Comparison of ENCODE assay signal across 17 cellular contexts in the genomic region with DNA sequence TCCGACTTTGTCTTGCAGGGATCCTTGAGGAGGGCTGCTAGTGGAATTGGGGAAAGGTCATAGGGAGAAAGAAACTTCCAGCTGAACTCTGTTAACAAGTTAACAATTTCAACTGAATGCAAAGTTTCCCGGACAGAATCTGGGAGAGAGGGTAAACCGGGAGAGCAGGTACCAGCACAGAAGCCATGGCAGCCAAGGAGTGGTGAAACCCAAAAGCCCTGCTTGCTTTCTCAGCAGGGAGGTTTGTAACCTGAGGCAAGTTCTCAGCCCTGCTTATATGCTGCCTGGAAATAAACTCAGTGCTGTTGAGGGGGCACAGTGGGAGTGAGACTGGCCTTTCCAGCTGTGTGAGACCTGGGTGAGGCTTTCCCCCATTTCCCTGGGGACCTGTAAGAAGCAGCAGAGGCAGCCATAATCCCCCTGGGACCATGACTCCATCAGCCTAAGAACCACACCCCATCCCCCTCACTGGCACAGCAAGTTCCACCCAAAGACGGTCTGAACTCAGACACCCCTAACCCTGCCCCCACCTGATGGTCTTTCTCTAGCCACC.
"Had no signal": no experiment of that assay in that cellular context is flagged by ENCODE, and none has a peak within 500 bp of the region (broad histone marks: within the 10 kb centered on the region; RNA-seq: fewer than 3 reads in every experiment).

No MANE protein-coding gene starts in this region.

- ATAC-seq: heart left ventricle; right cardiac atrium; stimulated activated naive CD8-positive, alpha-beta T cell treated with anti-CD3 and anti-CD28 coated beads, Interleukin-15, amount 100 ng/mL, for 72 hours had no signal

- H3K36me3 ChIP-seq: heart left ventricle, suprapubic skin had no signal

- DNase-seq: activated CD4-positive, alpha-beta T cell treated with anti-CD3 and anti-CD28 coated beads for 4 hours; activated CD4-positive, alpha-beta T cell treated with anti-CD3 and anti-CD28 coated beads, Interleukin-2, amount 50 U/mL, for 48 hours; activated naive CD4-positive, alpha-beta T cell treated with anti-CD3 and anti-CD28 coated beads for 36 hours; activated T-cell treated with anti-CD3 and anti-CD28 coated beads, Interleukin-2, amount 50 U/mL, for 48 hours; amygdala; cortex of kidney; endodermal cell; heart left ventricle; right cardiac atrium; stimulated activated CD4-positive, alpha-beta T cell treated with anti-CD3 and anti-CD28 coated beads, Interleukin-12 subunit alpha, Interleukin-12 subunit beta, amount 100 ng/mL, for 4 hours; stimulated activated naive CD8-positive, alpha-beta T cell treated with anti-CD3 and anti-CD28 coated beads, Interleukin-15, amount 100 ng/mL, for 72 hours; T-helper 9 cell had no signal

- H3K27ac Mint-ChIP-seq: activated naive CD4-positive, alpha-beta T cell treated with anti-CD3 and anti-CD28 coated beads for 36 hours; endodermal cell; nephron had no signal

- H3K27ac ChIP-seq: epithelial cell of prostate, heart left ventricle, parathyroid adenoma, suprapubic skin, tibial nerve had no signal

- H3K4me1 ChIP-seq: heart left ventricle, parathyroid adenoma, suprapubic skin, tibial nerve had no signal

- H3K27me3 Mint-ChIP-seq: stimulated activated naive CD8-positive, alpha-beta T cell treated with anti-CD3 and anti-CD28 coated beads, Interleukin-15, amount 100 ng/mL, for 72 hours had no signal

- H3K4me1 Mint-ChIP-seq: endodermal cell; nephron; stimulated activated naive CD8-positive, alpha-beta T cell treated with anti-CD3 and anti-CD28 coated beads, Interleukin-15, amount 100 ng/mL, for 72 hours had no signal

- H2AFZ ChIP-seq: parathyroid adenoma had no signal

- H3K9ac ChIP-seq: parathyroid adenoma had no signal

- H3K4me3 ChIP-seq: heart left ventricle, suprapubic skin, tibial nerve had no signal

- H3K4me3 Mint-ChIP-seq: activated naive CD4-positive, alpha-beta T cell treated with anti-CD3 and anti-CD28 coated beads for 36 hours; endodermal cell; nephron; stimulated activated naive CD8-positive, alpha-beta T cell treated with anti-CD3 and anti-CD28 coated beads, Interleukin-15, amount 100 ng/mL, for 72 hours had no signal

- H3K27me3 ChIP-seq: heart left ventricle, suprapubic skin, tibial nerve had no signal

- H3K79me2 ChIP-seq: parathyroid adenoma had no signal
